Comparison of ENCODE assay signal across 17 cellular contexts in the genomic region with DNA sequence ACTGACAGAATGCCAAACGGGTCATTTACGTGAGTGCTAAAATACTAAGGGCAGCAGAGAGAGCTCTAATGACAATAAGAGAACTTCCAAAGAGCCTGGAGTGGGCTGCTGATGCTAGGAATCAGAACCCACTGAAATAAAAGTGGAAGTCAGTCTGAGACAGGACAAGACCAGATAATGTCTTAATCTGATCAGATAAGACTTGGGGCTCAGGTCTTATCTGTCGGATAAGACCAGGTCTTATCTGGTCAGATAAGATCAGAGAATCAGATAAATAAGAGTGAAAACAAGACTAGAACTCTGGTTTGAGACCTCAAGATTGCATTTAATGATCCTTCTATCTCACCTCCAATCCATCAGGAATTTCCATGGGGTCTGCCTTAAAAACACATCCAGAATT. TPM values are rescaled to one million over a fixed set of nuclear protein-coding genes. Genes with fewer than 3 reads are reported as not detected.
"Had no signal": no experiment of that assay in that cellular context is flagged by ENCODE, and none has a peak within 500 bp of the region (broad histone marks: within the 10 kb centered on the region; RNA-seq: fewer than 3 reads in every experiment).

No MANE protein-coding gene starts in this region.

- H3K36me3 ChIP-seq: vagina had no signal

- H3K9me3 ChIP-seq: vagina had no signal

- H3K27me3 ChIP-seq: dorsolateral prefrontal cortex, foreskin keratinocyte, vagina had no signal

- H3K27ac ChIP-seq: epithelial cell of prostate, foreskin keratinocyte, vagina had no signal

- H3K4me3 ChIP-seq: dorsolateral prefrontal cortex, skin epidermis, vagina had no signal

- DNase-seq: activated CD4-positive, alpha-beta T cell treated with anti-CD3 and anti-CD28 coated beads for 36 hours; activated CD4-positive, alpha-beta T cell treated with anti-CD3 and anti-CD28 coated beads, Interleukin-2, amount 50 U/mL, for 48 hours; activated naive CD4-positive, alpha-beta T cell; activated naive CD8-positive, alpha-beta T cell treated with anti-CD3 and anti-CD28 coated beads for 36 hours; amniotic stem cell; endodermal cell; foreskin keratinocyte; glutamatergic neuron; hippocampal formation; stimulated activated CD4-positive, alpha-beta T cell treated with anti-CD3 and anti-CD28 coated beads, Interleukin-15, amount 100 ng/mL, for 24 hours; stimulated activated CD4-positive, alpha-beta T cell treated with anti-CD3 and anti-CD28 coated beads, Interleukin-2, amount 100 ng/mL, for 48 hours had no signal

RNA-seq across cellular contexts. Expression of a gene that starts 52.4 kb away (rescaled TPM):
- total RNA-seq: activated CD4-positive, alpha-beta T cell treated with anti-CD3 and anti-CD28 coated beads for 36 hours; activated naive CD8-positive, alpha-beta T cell treated with anti-CD3 and anti-CD28 coated beads for 36 hours; cardiac septum; endodermal cell; WTC11 had no signal
